ENCODE assay signal across 23 cellular contexts in genomic region chr11:83410605-83411565, GRCh38.
DNase-seq lines count a peak whose midpoint lies in the region; ATAC-seq, FAIRE-seq and TF ChIP-seq lines count a peak whose summit lies in the region.
"Had no signal": no experiment of that assay in that cellular context is flagged by ENCODE, and none has a peak within 500 bp of the region (broad histone marks: within the 10 kb centered on the region; RNA-seq: fewer than 3 reads in every experiment).

No MANE protein-coding gene starts in this region.

- TF ChIP-seq CTCF in C4-2B (conservative IDR thresholded peaks at IDR 0.05) (no peak), LNCaP clone FGC (IDR thresholded peaks at IDR 0.05; ENCODE audit: control insufficient read depth, extremely low read depth, insufficient read depth) (no peak), pancreas (IDR thresholded peaks at IDR 0.05) (no peak), progenitor cell of endocrine pancreas (IDR thresholded peaks at IDR 0.05; ENCODE audit: unreplicated experiment) (no peak)

- no peaks in the 10 kb centered on the region for H3K36me3 ChIP-seq in pancreas
- H3K36me3 ChIP-seq: cardiac muscle cell, thoracic aorta had no signal

- H3K4me3 ChIP-seq in LNCaP clone FGC (ENCODE audit: low read depth, low read length) (no peak overlapping the region), pancreas (peak overlapping the region in 3 of 4 donors; percentile 7 to 39 (median 29))
- H3K4me3 ChIP-seq: cardiac muscle cell, thoracic aorta had no signal

- H3K9me3 Mint-ChIP-seq in progenitor cell of endocrine pancreas (ENCODE audit: low read depth): peaks cover 9% of the 10 kb centered on the region

- H3K27ac Mint-ChIP-seq in progenitor cell of endocrine pancreas: no peak overlapping the region
- H3K27ac Mint-ChIP-seq: HFFc6 had no signal

- H3K4me3 Mint-ChIP-seq in progenitor cell of endocrine pancreas (ENCODE audit: low read depth): no peak overlapping the region
- H3K4me3 Mint-ChIP-seq: HFFc6 had no signal

- ATAC-seq in pancreas: peak; percentile 92 to 94 (median 94)
- no peak for ATAC-seq in HG02678 (IDR thresholded peaks at IDR 0.05; ENCODE audit: unreplicated experiment)

- no peak for FAIRE-seq in pancreas (lab: Jason Lieb, UNC)
- FAIRE-seq: endothelial cell of umbilical vein had no signal

- H3K27ac ChIP-seq in C4-2B (peak overlapping the region; percentile 86), pancreas (peak overlapping the region; percentile 25 to 74 (median 66))
- H3K27ac ChIP-seq: cardiac muscle cell, thoracic aorta had no signal

- H3K36me3 Mint-ChIP-seq in progenitor cell of endocrine pancreas (ENCODE audit: insufficient read depth): no peaks in the 10 kb centered on the region

- no peaks in the 10 kb centered on the region for H3K4me1 Mint-ChIP-seq in progenitor cell of endocrine pancreas (ENCODE audit: low read depth)

- no peaks in the 10 kb centered on the region for H3K27me3 Mint-ChIP-seq in progenitor cell of endocrine pancreas

- no peaks in the 10 kb centered on the region for H3K27me3 ChIP-seq in pancreas
- H3K27me3 ChIP-seq: cardiac muscle cell had no signal

- 26 to 49% methylated on average over 2 of the region's 2 CpGs for WGBS in pancreas, 2 donors

- peaks cover 19 to 22% (median 19%) of the 10 kb centered on the region in 3 donors for H3K4me1 ChIP-seq in pancreas

- intact Hi-C loops in pancreas (cut with DNase I): no loop called here

- no peaks in the 10 kb centered on the region for H3K9me3 ChIP-seq in pancreas
- H3K9me3 ChIP-seq: SK-N-SH, thoracic aorta had no signal

- DNase-seq in LNCaP clone FGC (ENCODE audit: low read depth) (peak; percentile 100), cerebellar cortex (ENCODE audit: low spot score) (peak; percentile 97), pancreas (peak in 5 of 6 donors; percentile 82 to 91 (median 88)), progenitor cell of endocrine pancreas (ENCODE audit: low spot score, unreplicated experiment) (no peak), medulla oblongata (ENCODE audit: extremely low spot score) (no peak)
- no peak for DNase-seq in activated CD4-positive, alpha-beta T cell treated with anti-CD3 and anti-CD28 coated beads, Interleukin-2, amount 50 U/mL, for 1 hour
- DNase-seq: activated CD4-positive, alpha-beta T cell treated with anti-CD3 and anti-CD28 coated beads for 48 hours; activated naive CD4-positive, alpha-beta T cell treated with anti-CD3 and anti-CD28 coated beads, Interleukin-2, amount 50 U/mL, for 16 hours; HFFc6; KBM-7; NCI-H1436; NCI-H510A treated with DMSO at 0.1 percent for 48 hours; retina; RPMI8226; SK-N-SH; stimulated activated CD4-positive, alpha-beta T cell treated with anti-CD3 and anti-CD28 coated beads, Interleukin-4, amount 100 ng/mL, for 24 hours; stimulated activated naive CD4-positive, alpha-beta T cell treated with Interleukin-2 at 50 U/mL for 16 hours; T-helper 2 cell had no signal

Comparison
In these comparisons a context has a peak if more than half of its experiments do, and no peak if none do; other contexts are left out.
1. DNase-seq: peak in LNCaP clone FGC (single experiment), cerebellar cortex (single experiment) and pancreas (5 of 6); none in progenitor cell of endocrine pancreas (single experiment), activated CD4-positive, alpha-beta T cell treated with anti-CD3 and anti-CD28 coated beads, Interleukin-2, amount 50 U/mL, for 1 hour (single experiment) and medulla oblongata (single experiment).